28 cellular contexts compared by ENCODE assay signal in genomic region chr11:57255618-57256017, GRCh38. TPM values are rescaled to one million over a fixed set of nuclear protein-coding genes. Genes with fewer than 3 reads are reported as not detected.
A peak's percentile ranks its signal among the peaks of the same experiment; 100 is the strongest.
DNase-seq lines count a peak whose midpoint lies in the region; ATAC-seq lines count a peak whose summit lies in the region.
"Had no signal": no experiment of that assay in that cellular context is flagged by ENCODE, and none has a peak within 500 bp of the region (broad histone marks: within the 10 kb centered on the region; RNA-seq: fewer than 3 reads in every experiment).

No MANE protein-coding gene starts in this region.

- no peaks in the 10 kb centered on the region for H3K36me3 ChIP-seq in SJSA1
- H3K36me3 ChIP-seq: heart right ventricle, neutrophil, prostate gland, sigmoid colon, tibial artery had no signal

- peaks cover 22% of the 10 kb centered on the region for H3K4me1 ChIP-seq in SJSA1 (replicated peaks)
- H3K4me1 ChIP-seq: prostate gland, sigmoid colon, tibial artery had no signal

- no peaks in the 10 kb centered on the region for H3K27me3 ChIP-seq in SJSA1 (replicated peaks)
- H3K27me3 ChIP-seq: sigmoid colon had no signal

- H3K4me3 ChIP-seq in SJSA1: no peak overlapping the region
- H3K4me3 ChIP-seq: dorsolateral prefrontal cortex, heart right ventricle, prostate gland, sigmoid colon, tibial artery had no signal

- ATAC-seq in GM18868 (IDR thresholded peaks at IDR 0.05; ENCODE audit: unreplicated experiment) (no peak), GM19351 (IDR thresholded peaks at IDR 0.05; ENCODE audit: unreplicated experiment) (no peak)
- ATAC-seq: activated CD4-positive, alpha-beta T cell treated with anti-CD3 and anti-CD28 coated beads for 36 hours; activated CD8-positive, alpha-beta T cell treated with anti-CD3 and anti-CD28 coated beads, Interleukin-2, amount 10 ng/mL, durations not matched to agents 7 days and 5 days; heart right ventricle; left cardiac atrium; stimulated activated naive CD8-positive, alpha-beta T cell treated with anti-CD3 and anti-CD28 coated beads, Interleukin-15, Interleukin-2, amounts not matched to agents 100 U/mL and 50 U/mL, for 24 hours; T-helper 17 cell had no signal

- DNase-seq in EH (ENCODE audit: low read depth) (peak; percentile 90), SJSA1 (ENCODE audit: low read depth in 1 of 2, low spot score in 2 of 2) (peak; percentile 66 to 83), epithelial cell of prostate (ENCODE audit: low read depth, low spot score) (no peak), myocyte (ENCODE audit: low read depth) (peak; percentile 22), middle frontal gyrus (ENCODE audit: extremely low spot score, low spot score) (no peak), amygdala (lab: John Stamatoyannopoulos, UW) (no peak)
- DNase-seq: activated CD4-positive, alpha-beta T cell treated with anti-CD3 and anti-CD28 coated beads for 36 hours; activated CD8-positive, alpha-beta T cell treated with anti-CD3 and anti-CD28 coated beads, Interleukin-2, amount 10 ng/mL, durations not matched to agents 7 days and 5 days; activated T-cell treated with anti-CD3 and anti-CD28 coated beads for 4 hours; AML-193; CD4-positive, alpha-beta memory T cell; cerebellar nuclear complex; dorsolateral prefrontal cortex; heart right ventricle; left cardiac atrium; NCI-H1092; NCI-H187; NCI-H524 treated with DMSO at 0.1 percent for 48 hours; sigmoid colon; stimulated activated naive CD8-positive, alpha-beta T cell treated with anti-CD3 and anti-CD28 coated beads, Interleukin-15, Interleukin-2, amounts not matched to agents 100 U/mL and 50 U/mL, for 24 hours; T-helper 17 cell; tibial artery had no signal

- H3K27ac ChIP-seq in SJSA1: peak overlapping the region; percentile 51; the same call in 1 of the 2 replicates
- H3K27ac ChIP-seq in epithelial cell of prostate: peak overlapping the region; percentile 17
- H3K27ac ChIP-seq: dorsolateral prefrontal cortex, heart right ventricle, neutrophil, prostate gland, sigmoid colon, tibial artery had no signal

- H3K9me3 ChIP-seq in SJSA1 (replicated peaks): peaks cover 5% of the 10 kb centered on the region; the same call in 1 of the 2 replicates
- H3K9me3 ChIP-seq: neutrophil, prostate gland, sigmoid colon had no signal

RNA-seq across cellular contexts. Expression of gene APLNR, which starts 18.6 kb away (rescaled TPM):
- not detected in 2 replicates for total RNA-seq in SJSA1 (2014; rRNA removed; shearing (Covaris generic))
- total RNA-seq in myocyte: 0.05 TPM in 1 of 2 replicates, not detected in the other
- 0.03 TPM for polyA plus RNA-seq in myocyte (2012)
- total RNA-seq: activated CD4-positive, alpha-beta T cell treated with anti-CD3 and anti-CD28 coated beads for 36 hours; activated CD8-positive, alpha-beta T cell treated with anti-CD3 and anti-CD28 coated beads, Interleukin-2, amount 10 ng/mL, durations not matched to agents 7 days and 5 days; CD4-positive, alpha-beta memory T cell; H1; T-helper 17 cell had no signal
- polyA plus RNA-seq: CD4-positive, alpha-beta memory T cell; IgD-negative memory B cell had no signal

Comparison
In these comparisons a context has a peak if more than half of its experiments do, and no peak if none do; other contexts are left out.
1. DNase-seq: peak in EH (single experiment), SJSA1 (2 of 2) and myocyte (single experiment); none in epithelial cell of prostate (single experiment), middle frontal gyrus (single experiment) and amygdala (0 of 56).